In the genomic region with DNA sequence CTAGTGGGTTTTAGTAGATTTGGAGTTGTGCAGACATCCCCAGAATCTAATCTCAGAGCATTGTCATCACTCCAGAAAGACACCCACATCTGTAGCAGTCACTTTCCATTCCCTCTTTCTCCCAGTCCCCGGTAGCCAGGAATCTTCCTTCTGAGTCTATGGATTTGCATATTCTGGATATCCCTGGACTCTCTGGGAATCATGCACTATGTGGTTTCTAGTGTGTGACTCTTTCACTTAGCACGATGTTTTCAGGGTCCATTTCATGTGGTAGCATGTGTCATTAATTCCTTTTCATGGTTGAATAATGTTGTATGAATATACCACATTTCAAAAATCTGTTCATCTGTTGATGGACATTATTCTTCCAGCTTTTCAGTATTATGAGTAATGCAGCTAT, we compare ENCODE assay signal across 17 cellular contexts. TPM values are rescaled to one million over a fixed set of nuclear protein-coding genes. Genes with fewer than 3 reads are reported as not detected.
DNase-seq lines count a peak whose midpoint lies in the region; ATAC-seq and FAIRE-seq lines count a peak whose summit lies in the region.
"Had no signal": no experiment of that assay in that cellular context is flagged by ENCODE, and none has a peak within 500 bp of the region (broad histone marks: within the 10 kb centered on the region; RNA-seq: fewer than 3 reads in every experiment).

No MANE protein-coding gene starts in this region.

- FAIRE-seq in small intestine (lab: Jason Lieb, UNC), result no peak
- FAIRE-seq: GM12878, GM18507, HepG2, HTR-8/SVneo had no signal

- 64 to 80% (median 80%) methylated on average over 2 of the region's 2 CpGs for WGBS in small intestine, 3 donors

- H3K9me3 ChIP-seq in subcutaneous abdominal adipose tissue (ENCODE audit: control insufficient read depth in 5 of 5, low read length in 5 of 5) (no peaks in the 10 kb centered on the region), small intestine (ENCODE audit: control insufficient read depth, low read depth) (no peaks in the 10 kb centered on the region)
- H3K9me3 ChIP-seq: BLaER1, Caco-2 had no signal

- H3K4me3 ChIP-seq in subcutaneous abdominal adipose tissue (ENCODE audit: low read depth in 1 of 5, low read length in 5 of 5) (no peak overlapping the region), small intestine (ENCODE audit: low read depth in 1 of 2, low read length in 2 of 2) (no peak overlapping the region)
- H3K4me3 ChIP-seq: BLaER1, GM12878 had no signal

- no peak for ATAC-seq in HG02759 (IDR thresholded peaks at IDR 0.05; ENCODE audit: unreplicated experiment)
- ATAC-seq: GM12878, HepG2 had no signal

- no peak overlapping the region for H3K9ac ChIP-seq in subcutaneous abdominal adipose tissue (ENCODE audit: low read length in 5 of 5)
- H3K9ac ChIP-seq: BLaER1 had no signal

- H3K27ac ChIP-seq in subcutaneous abdominal adipose tissue (ENCODE audit: low read depth, low read length), result peak overlapping the region; percentile 18
- H3K27ac ChIP-seq in small intestine (ENCODE audit: low read depth in 1 of 2, low read length in 1 of 2), result no peak overlapping the region
- H3K27ac ChIP-seq: BLaER1 had no signal

- peak; percentile 42 for DNase-seq in ELR (ENCODE audit: low read depth)
- DNase-seq in RPMI7951 (ENCODE audit: low read depth), result peak; percentile 64
- peak; percentile 2 for DNase-seq in glomerular visceral epithelial cell (ENCODE audit: extremely low spot score)
- DNase-seq in NCI-H2227 (lab: John Stamatoyannopoulos, UW; ENCODE audit: unreplicated experiment), result no peak
- DNase-seq in small intestine, result no peak
- DNase-seq: 8988T, AML-193, Caco-2, GOT3, H9 had no signal

- H3K36me3 ChIP-seq in subcutaneous abdominal adipose tissue (ENCODE audit: control insufficient read depth in 5 of 5, insufficient read depth in 5 of 5, low read length in 5 of 5), result peaks cover 0 to 9% (median 5%) of the 10 kb centered on the region in 5 donors
- H3K36me3 ChIP-seq in small intestine (ENCODE audit: control insufficient read depth in 2 of 2, insufficient read depth in 2 of 2, low read length in 2 of 2), result no peaks in the 10 kb centered on the region
- H3K36me3 ChIP-seq: BLaER1 had no signal

- H3K4me1 ChIP-seq in subcutaneous abdominal adipose tissue (ENCODE audit: control insufficient read depth in 5 of 5, insufficient read depth in 5 of 5, low read length in 5 of 5) (peaks cover 5 to 53% (median 32%) of the 10 kb centered on the region in 5 donors), small intestine (ENCODE audit: control insufficient read depth in 2 of 2, insufficient read depth in 1 of 2, low read depth in 1 of 2, low read length in 1 of 2) (no peaks in the 10 kb centered on the region)

- H3K27me3 ChIP-seq in subcutaneous abdominal adipose tissue (ENCODE audit: control insufficient read depth in 5 of 5, insufficient read depth in 4 of 5, low read length in 5 of 5) (no peaks in the 10 kb centered on the region), small intestine (ENCODE audit: control insufficient read depth in 2 of 2, insufficient read depth in 2 of 2, low read length in 2 of 2) (no peaks in the 10 kb centered on the region)
- H3K27me3 ChIP-seq: BLaER1 had no signal

RNA-seq across cellular contexts. Expression of gene FBLN2, which starts 29.3 kb away (rescaled TPM):
- total RNA-seq in RPMI7951 (2014; rRNA removed; shearing (Covaris generic)), result 52.7 and 55.9 TPM in 2 replicates
- polyA plus RNA-seq in small intestine, result 10 to 100 TPM in 1 of 3 donors, 1 to 10 TPM in 1, under 1 TPM in 1; 0.45 to 30.8 (median 1.9) TPM
- total RNA-seq: HepG2 had no signal
- polyA plus RNA-seq: HepG2 had no signal

Comparison
In these comparisons a context has a peak if more than half of its experiments do, and no peak if none do; other contexts are left out.
1. DNase-seq: peak in ELR (single experiment), RPMI7951 (single experiment) and glomerular visceral epithelial cell (single experiment); none in NCI-H2227 (single experiment) and small intestine (single experiment).